In genomic region chr11:66762088-66762487, GRCh38 we compare ENCODE assay signal across 30 cellular contexts.
"Had no signal": no experiment of that assay in that cellular context is flagged by ENCODE, and none has a peak within 500 bp of the region (broad histone marks: within the 10 kb centered on the region; RNA-seq: fewer than 3 reads in every experiment).

No MANE protein-coding gene starts in this region.

- DNase-seq: activated CD4-positive, alpha-beta memory T cell treated with anti-CD3 and anti-CD28 coated beads for 36 hours; activated CD4-positive, alpha-beta T cell treated with anti-CD3 and anti-CD28 coated beads for 36 hours; activated CD4-positive, alpha-beta T cell treated with anti-CD3 and anti-CD28 coated beads, Interleukin-2, amount 10 ng/mL, durations not matched to agents 24 days and 14 days; activated CD4-positive, CD25-positive, alpha-beta regulatory T cell; activated CD4-positive, CD25-positive, alpha-beta regulatory T cell treated with anti-CD3 and anti-CD28 coated beads, Interleukin-2, amount 50 U/mL, for 72 hours; activated CD8-positive, alpha-beta memory T cell treated with anti-CD3 and anti-CD28 coated beads, Interleukin-2, amount 10 ng/mL, durations not matched to agents 7 days and 5 days; activated CD8-positive, alpha-beta memory T cell treated with anti-CD3 and anti-CD28 coated beads, Interleukin-2, amount 50 U/mL, for 4 hours; activated CD8-positive, alpha-beta T cell treated with anti-CD3 and anti-CD28 coated beads, Interleukin-2, amount 10 ng/mL, durations not matched to agents 7 days and 5 days; activated effector memory CD4-positive, alpha-beta T cell treated with anti-CD3 and anti-CD28 coated beads, Interleukin-2, amount 50 U/mL, for 16 hours; activated naive CD4-positive, alpha-beta T cell treated with anti-CD3 and anti-CD28 coated beads for 36 hours; activated naive CD8-positive, alpha-beta T cell treated with anti-CD3 and anti-CD28 coated beads for 36 hours; activated naive CD8-positive, alpha-beta T cell treated with anti-CD3 and anti-CD28 coated beads, Interleukin-2, amount 50 U/mL, for 24 hours; activated T-cell treated with anti-CD3 and anti-CD28 coated beads, Interleukin-2, amount 50 U/mL, for 1 hour; activated T-cell treated with anti-CD3 and anti-CD28 coated beads, Interleukin-2, amount 50 U/mL, for 48 hours; central memory CD4-positive, alpha-beta T cell; cerebellar nuclear complex; colonic mucosa; effector CD8-positive, alpha-beta T cell; foreskin keratinocyte; heart right ventricle; T-helper 2 cell had no signal

- H3K9me3 Mint-ChIP-seq: activated CD4-positive, alpha-beta memory T cell treated with anti-CD3 and anti-CD28 coated beads for 36 hours; activated CD4-positive, alpha-beta T cell treated with anti-CD3 and anti-CD28 coated beads, Interleukin-2, amount 10 ng/mL, durations not matched to agents 24 days and 14 days; activated naive CD4-positive, alpha-beta T cell treated with anti-CD3 and anti-CD28 coated beads for 36 hours; activated naive CD4-positive, alpha-beta T cell treated with anti-CD3 and anti-CD28 coated beads, Interleukin-2, amount 50 U/mL, for 24 hours; activated naive CD8-positive, alpha-beta T cell treated with anti-CD3 and anti-CD28 coated beads for 36 hours; activated naive CD8-positive, alpha-beta T cell treated with anti-CD3 and anti-CD28 coated beads, Interleukin-2, amount 50 U/mL, for 24 hours; activated T-helper 1 cell treated with anti-CD3 and anti-CD28 coated beads, Interleukin-12 subunit alpha, Interleukin-12 subunit beta, Interleukin-2, Interleukin-4 antibody, amounts not matched to agents 30 ng/mL and 10 ng/mL and 1 ng/mL, durations not matched to agents 14 hours and 24 hours and 36 hours; activated T-helper 2 cell treated with anti-CD3 and anti-CD28 coated beads, Interferon-gamma antibody, Interleukin-2, Interleukin-4, amounts not matched to agents 10 μg/mL and 5 μg/mL and 100 μg/mL, durations not matched to agents 14 hours and 24 hours and 36 hours; brain had no signal

- H3K27ac ChIP-seq: ascending aorta, breast epithelium, cardiac muscle cell, colonic mucosa, foreskin keratinocyte, gastroesophageal sphincter, heart right ventricle had no signal

- ATAC-seq: activated CD4-positive, alpha-beta T cell treated with anti-CD3 and anti-CD28 coated beads for 36 hours; activated CD8-positive, alpha-beta memory T cell treated with anti-CD3 and anti-CD28 coated beads, Interleukin-2, amount 10 ng/mL, durations not matched to agents 7 days and 5 days; activated CD8-positive, alpha-beta T cell treated with anti-CD3 and anti-CD28 coated beads, Interleukin-2, amount 10 ng/mL, durations not matched to agents 7 days and 5 days; activated naive CD8-positive, alpha-beta T cell treated with anti-CD3 and anti-CD28 coated beads, Interleukin-2, amount 50 U/mL, for 24 hours; esophagus mucosa; foreskin keratinocyte; gastroesophageal sphincter; heart right ventricle had no signal

- H3K4me3 Mint-ChIP-seq: activated CD4-positive, alpha-beta memory T cell treated with anti-CD3 and anti-CD28 coated beads for 36 hours; activated CD4-positive, alpha-beta T cell treated with anti-CD3 and anti-CD28 coated beads for 36 hours; activated CD4-positive, alpha-beta T cell treated with anti-CD3 and anti-CD28 coated beads, Interleukin-2, amount 10 ng/mL, durations not matched to agents 24 days and 14 days; activated CD8-positive, alpha-beta memory T cell treated with anti-CD3 and anti-CD28 coated beads, Interleukin-2, amount 10 ng/mL, durations not matched to agents 7 days and 5 days; activated CD8-positive, alpha-beta T cell treated with anti-CD3 and anti-CD28 coated beads, Interleukin-2, amount 10 ng/mL, durations not matched to agents 7 days and 5 days; activated naive CD4-positive, alpha-beta T cell treated with anti-CD3 and anti-CD28 coated beads for 36 hours; activated naive CD4-positive, alpha-beta T cell treated with anti-CD3 and anti-CD28 coated beads, Interleukin-2, amount 50 U/mL, for 24 hours; activated naive CD8-positive, alpha-beta T cell treated with anti-CD3 and anti-CD28 coated beads for 36 hours; activated naive CD8-positive, alpha-beta T cell treated with anti-CD3 and anti-CD28 coated beads, Interleukin-2, amount 50 U/mL, for 24 hours; activated T-helper 1 cell treated with anti-CD3 and anti-CD28 coated beads, Interleukin-12 subunit alpha, Interleukin-12 subunit beta, Interleukin-2, Interleukin-4 antibody, amounts not matched to agents 30 ng/mL and 10 ng/mL and 1 ng/mL, durations not matched to agents 14 hours and 24 hours and 36 hours; brain had no signal

- H3K27ac Mint-ChIP-seq: activated CD4-positive, alpha-beta memory T cell treated with anti-CD3 and anti-CD28 coated beads for 36 hours; activated CD4-positive, alpha-beta T cell treated with anti-CD3 and anti-CD28 coated beads for 36 hours; activated CD4-positive, alpha-beta T cell treated with anti-CD3 and anti-CD28 coated beads, Interleukin-2, amount 10 ng/mL, durations not matched to agents 24 days and 14 days; activated CD8-positive, alpha-beta memory T cell treated with anti-CD3 and anti-CD28 coated beads, Interleukin-2, amount 10 ng/mL, durations not matched to agents 7 days and 5 days; activated CD8-positive, alpha-beta T cell treated with anti-CD3 and anti-CD28 coated beads, Interleukin-2, amount 10 ng/mL, durations not matched to agents 7 days and 5 days; activated naive CD4-positive, alpha-beta T cell treated with anti-CD3 and anti-CD28 coated beads for 36 hours; activated naive CD4-positive, alpha-beta T cell treated with anti-CD3 and anti-CD28 coated beads, Interleukin-2, amount 50 U/mL, for 24 hours; activated naive CD8-positive, alpha-beta T cell treated with anti-CD3 and anti-CD28 coated beads for 36 hours; activated naive CD8-positive, alpha-beta T cell treated with anti-CD3 and anti-CD28 coated beads, Interleukin-2, amount 50 U/mL, for 24 hours; activated T-helper 1 cell treated with anti-CD3 and anti-CD28 coated beads, Interleukin-12 subunit alpha, Interleukin-12 subunit beta, Interleukin-2, Interleukin-4 antibody, amounts not matched to agents 30 ng/mL and 10 ng/mL and 1 ng/mL, durations not matched to agents 14 hours and 24 hours and 36 hours; activated T-helper 2 cell treated with anti-CD3 and anti-CD28 coated beads, Interferon-gamma antibody, Interleukin-2, Interleukin-4, amounts not matched to agents 10 μg/mL and 5 μg/mL and 100 μg/mL, durations not matched to agents 14 hours and 24 hours and 36 hours; brain had no signal

- H3K27me3 Mint-ChIP-seq: activated CD4-positive, alpha-beta memory T cell treated with anti-CD3 and anti-CD28 coated beads for 36 hours; activated CD4-positive, alpha-beta T cell treated with anti-CD3 and anti-CD28 coated beads for 36 hours; activated CD4-positive, alpha-beta T cell treated with anti-CD3 and anti-CD28 coated beads, Interleukin-2, amount 10 ng/mL, durations not matched to agents 24 days and 14 days; activated CD8-positive, alpha-beta memory T cell treated with anti-CD3 and anti-CD28 coated beads, Interleukin-2, amount 10 ng/mL, durations not matched to agents 7 days and 5 days; activated naive CD4-positive, alpha-beta T cell treated with anti-CD3 and anti-CD28 coated beads, Interleukin-2, amount 50 U/mL, for 24 hours; activated naive CD8-positive, alpha-beta T cell treated with anti-CD3 and anti-CD28 coated beads for 36 hours; activated naive CD8-positive, alpha-beta T cell treated with anti-CD3 and anti-CD28 coated beads, Interleukin-2, amount 50 U/mL, for 24 hours; brain had no signal

- H3K4me1 Mint-ChIP-seq: activated CD4-positive, alpha-beta T cell treated with anti-CD3 and anti-CD28 coated beads for 36 hours; activated CD4-positive, alpha-beta T cell treated with anti-CD3 and anti-CD28 coated beads, Interleukin-2, amount 10 ng/mL, durations not matched to agents 24 days and 14 days; activated CD8-positive, alpha-beta memory T cell treated with anti-CD3 and anti-CD28 coated beads, Interleukin-2, amount 10 ng/mL, durations not matched to agents 7 days and 5 days; activated naive CD4-positive, alpha-beta T cell treated with anti-CD3 and anti-CD28 coated beads, Interleukin-2, amount 50 U/mL, for 24 hours; activated naive CD8-positive, alpha-beta T cell treated with anti-CD3 and anti-CD28 coated beads for 36 hours; activated naive CD8-positive, alpha-beta T cell treated with anti-CD3 and anti-CD28 coated beads, Interleukin-2, amount 50 U/mL, for 24 hours; brain had no signal

- H3K27me3 ChIP-seq: ascending aorta, breast epithelium, cardiac muscle cell, colonic mucosa, foreskin keratinocyte, gastroesophageal sphincter, heart right ventricle had no signal

- H3K4me1 ChIP-seq: ascending aorta, breast epithelium, colonic mucosa, foreskin keratinocyte, gastroesophageal sphincter, heart right ventricle had no signal

- H3K9me3 ChIP-seq: ascending aorta, breast epithelium, colonic mucosa, gastroesophageal sphincter, heart right ventricle had no signal

- H3K36me3 ChIP-seq: breast epithelium, cardiac muscle cell, colonic mucosa had no signal

- H3K4me3 ChIP-seq: ascending aorta, breast epithelium, cardiac muscle cell, colonic mucosa, gastroesophageal sphincter, heart right ventricle had no signal

- H3K36me3 Mint-ChIP-seq: activated naive CD4-positive, alpha-beta T cell treated with anti-CD3 and anti-CD28 coated beads, Interleukin-2, amount 50 U/mL, for 24 hours; activated naive CD8-positive, alpha-beta T cell treated with anti-CD3 and anti-CD28 coated beads for 36 hours had no signal
